In the genomic region with DNA sequence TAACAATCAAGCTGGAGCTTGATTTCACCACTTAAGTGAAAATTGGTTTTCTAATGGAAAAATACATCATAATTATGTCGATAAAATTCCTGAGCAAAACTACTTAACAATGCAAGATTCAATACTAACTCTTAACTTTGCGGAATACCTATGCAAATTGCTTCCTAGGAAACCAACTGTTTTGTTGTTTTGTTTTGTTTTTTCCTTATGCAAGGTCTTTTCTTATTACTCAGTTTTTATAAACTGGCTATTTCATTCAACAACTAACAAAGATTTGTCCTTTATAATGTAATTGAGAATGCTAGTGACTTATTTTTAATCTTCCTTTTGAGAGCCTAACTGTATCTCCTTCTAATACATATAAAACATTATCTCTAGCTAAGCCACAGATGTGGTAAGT, we compare ENCODE assay signal across 27 cellular contexts.
"Had no signal": no experiment of that assay in that cellular context is flagged by ENCODE, and none has a peak within 500 bp of the region (broad histone marks: within the 10 kb centered on the region; RNA-seq: fewer than 3 reads in every experiment).

No MANE protein-coding gene starts in this region.

- H3K36me3 Mint-ChIP-seq: activated CD8-positive, alpha-beta memory T cell treated with anti-CD3 and anti-CD28 coated beads, Interleukin-2, amount 10 ng/mL, durations not matched to agents 7 days and 5 days; activated naive CD4-positive, alpha-beta T cell treated with anti-CD3 and anti-CD28 coated beads, Interleukin-2, amount 50 U/mL, for 24 hours had no signal

- ATAC-seq: activated CD8-positive, alpha-beta memory T cell treated with anti-CD3 and anti-CD28 coated beads, Interleukin-2, amount 10 ng/mL, durations not matched to agents 7 days and 5 days had no signal

- H3K9me3 ChIP-seq: Peyer's patch, SJCRH30, SK-N-SH had no signal

- H3K27me3 Mint-ChIP-seq: activated CD4-positive, alpha-beta T cell treated with anti-CD3 and anti-CD28 coated beads, Interleukin-2, amount 10 ng/mL, durations not matched to agents 24 days and 14 days; activated CD8-positive, alpha-beta memory T cell treated with anti-CD3 and anti-CD28 coated beads, Interleukin-2, amount 10 ng/mL, durations not matched to agents 7 days and 5 days; activated naive CD4-positive, alpha-beta T cell treated with anti-CD3 and anti-CD28 coated beads, Interleukin-2, amount 50 U/mL, for 24 hours; activated T-cell treated with anti-CD3 and anti-CD28 coated beads, Interleukin-2, amount 50 U/mL, for 24 hours had no signal

- H3K27ac ChIP-seq: brain microvascular endothelial cell, cardiac muscle cell, Peyer's patch, RWPE1, SJCRH30 had no signal

- H3K27me3 ChIP-seq: brain microvascular endothelial cell, cardiac muscle cell, Peyer's patch, SJCRH30 had no signal

- H3K4me1 ChIP-seq: Peyer's patch, SJCRH30 had no signal

- H3K9me3 Mint-ChIP-seq: activated CD4-positive, alpha-beta T cell treated with anti-CD3 and anti-CD28 coated beads, Interleukin-2, amount 10 ng/mL, durations not matched to agents 24 days and 14 days; activated naive CD4-positive, alpha-beta T cell treated with anti-CD3 and anti-CD28 coated beads, Interleukin-2, amount 50 U/mL, for 24 hours; activated T-cell treated with anti-CD3 and anti-CD28 coated beads, Interleukin-2, amount 50 U/mL, for 24 hours; activated T-helper 1 cell treated with anti-CD3 and anti-CD28 coated beads, Interleukin-12 subunit alpha, Interleukin-12 subunit beta, Interleukin-2, Interleukin-4 antibody, amounts not matched to agents 30 ng/mL and 10 ng/mL and 1 ng/mL, durations not matched to agents 14 hours and 24 hours and 36 hours had no signal

- H3K4me2 ChIP-seq: SK-N-SH had no signal

- H3K4me3 ChIP-seq: cardiac muscle cell, Peyer's patch, SJCRH30 had no signal

- H3K9me2 ChIP-seq: SK-N-SH had no signal

- DNase-seq: activated CD4-positive, alpha-beta T cell treated with anti-CD3 and anti-CD28 coated beads for 1 hour; activated CD4-positive, alpha-beta T cell treated with anti-CD3 and anti-CD28 coated beads, Interleukin-2, amount 10 ng/mL, durations not matched to agents 24 days and 14 days; activated CD4-positive, alpha-beta T cell treated with anti-CD3 and anti-CD28 coated beads, Interleukin-2, amount 50 U/mL, for 48 hours; activated CD8-positive, alpha-beta memory T cell treated with anti-CD3 and anti-CD28 coated beads, Interleukin-2, amount 10 ng/mL, durations not matched to agents 7 days and 5 days; activated effector memory CD4-positive, alpha-beta T cell treated with Interleukin-2 at 50 U/mL for 16 hours; activated naive CD4-positive, alpha-beta T cell; activated T-cell treated with anti-CD3 and anti-CD28 coated beads, Interleukin-2, amount 50 U/mL, for 24 hours; amygdala; brain microvascular endothelial cell; NCI-H1092; NCI-H1417; NCI-H1694; NCI-H2029; NCI-H2107; NCI-H2171 treated with DMSO at 0.1 percent for 48 hours; NCI-H226; NCI-H69; NK-92 treated with Interleukin-12 subunit alpha and Interleukin-12 subunit beta, amount 100 ng/mL, for 24 hours; Peyer's patch; Right ventricle myocardium superior; SJCRH30; SK-N-SH; T-helper 1 cell had no signal

- H3K9ac ChIP-seq: SK-N-SH had no signal

- H3K27ac Mint-ChIP-seq: activated CD4-positive, alpha-beta T cell treated with anti-CD3 and anti-CD28 coated beads, Interleukin-2, amount 10 ng/mL, durations not matched to agents 24 days and 14 days; activated CD8-positive, alpha-beta memory T cell treated with anti-CD3 and anti-CD28 coated beads, Interleukin-2, amount 10 ng/mL, durations not matched to agents 7 days and 5 days; activated naive CD4-positive, alpha-beta T cell treated with anti-CD3 and anti-CD28 coated beads, Interleukin-2, amount 50 U/mL, for 24 hours; activated T-cell treated with anti-CD3 and anti-CD28 coated beads, Interleukin-2, amount 50 U/mL, for 24 hours; activated T-helper 1 cell treated with anti-CD3 and anti-CD28 coated beads, Interleukin-12 subunit alpha, Interleukin-12 subunit beta, Interleukin-2, Interleukin-4 antibody, amounts not matched to agents 30 ng/mL and 10 ng/mL and 1 ng/mL, durations not matched to agents 14 hours and 24 hours and 36 hours had no signal

- H3K4me3 Mint-ChIP-seq: activated CD4-positive, alpha-beta T cell treated with anti-CD3 and anti-CD28 coated beads, Interleukin-2, amount 10 ng/mL, durations not matched to agents 24 days and 14 days; activated CD8-positive, alpha-beta memory T cell treated with anti-CD3 and anti-CD28 coated beads, Interleukin-2, amount 10 ng/mL, durations not matched to agents 7 days and 5 days; activated naive CD4-positive, alpha-beta T cell treated with anti-CD3 and anti-CD28 coated beads, Interleukin-2, amount 50 U/mL, for 24 hours; activated T-cell treated with anti-CD3 and anti-CD28 coated beads, Interleukin-2, amount 50 U/mL, for 24 hours; activated T-helper 1 cell treated with anti-CD3 and anti-CD28 coated beads, Interleukin-12 subunit alpha, Interleukin-12 subunit beta, Interleukin-2, Interleukin-4 antibody, amounts not matched to agents 30 ng/mL and 10 ng/mL and 1 ng/mL, durations not matched to agents 14 hours and 24 hours and 36 hours had no signal

- H3K4me1 Mint-ChIP-seq: activated CD4-positive, alpha-beta T cell treated with anti-CD3 and anti-CD28 coated beads, Interleukin-2, amount 10 ng/mL, durations not matched to agents 24 days and 14 days; activated CD8-positive, alpha-beta memory T cell treated with anti-CD3 and anti-CD28 coated beads, Interleukin-2, amount 10 ng/mL, durations not matched to agents 7 days and 5 days; activated naive CD4-positive, alpha-beta T cell treated with anti-CD3 and anti-CD28 coated beads, Interleukin-2, amount 50 U/mL, for 24 hours had no signal

- H3K36me3 ChIP-seq: brain microvascular endothelial cell, cardiac muscle cell, Peyer's patch, SJCRH30 had no signal
